Comparison of ENCODE assay signal across 8 cellular contexts in the genomic region with DNA sequence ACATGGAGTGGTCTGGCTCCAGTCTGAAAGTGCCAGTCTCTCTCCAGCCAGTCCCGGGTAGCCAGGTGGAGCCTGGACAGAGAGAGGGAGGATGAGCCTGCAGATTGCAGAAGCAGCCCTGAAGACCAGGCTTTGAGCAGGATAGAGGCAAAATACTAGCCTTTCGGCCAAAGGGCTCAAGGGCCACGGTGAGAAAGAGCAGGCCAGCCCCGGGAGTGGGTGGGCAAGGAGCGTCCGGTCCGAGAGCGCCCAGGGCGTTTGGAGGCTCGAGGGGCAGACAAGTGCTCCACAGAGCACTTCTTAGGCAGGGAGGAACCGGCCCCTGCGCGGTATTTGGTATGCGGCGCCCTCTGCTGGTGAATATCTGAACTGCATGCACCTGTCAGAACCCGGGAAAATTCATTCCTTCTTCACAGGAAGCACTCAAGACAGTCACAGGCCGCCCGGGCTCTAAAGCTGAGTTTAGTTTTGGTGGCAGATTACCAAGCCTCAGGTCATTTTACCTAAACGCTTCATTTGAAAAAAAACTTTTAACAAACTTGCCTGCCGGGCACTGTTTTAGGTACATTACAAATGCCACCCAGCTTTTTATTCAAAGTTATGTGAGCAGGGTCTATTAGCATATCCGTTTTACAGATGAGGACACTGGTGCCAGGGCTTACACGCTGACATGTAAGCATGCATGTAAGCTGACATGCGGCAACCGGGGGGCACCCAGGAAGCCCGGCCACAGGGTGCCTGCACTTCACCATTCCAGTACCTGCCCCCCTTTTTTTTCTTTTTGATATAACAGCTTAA. TPM values are rescaled to one million over a fixed set of nuclear protein-coding genes. Genes with fewer than 3 reads are reported as not detected.
DNase-seq lines count a peak whose midpoint lies in the region; ATAC-seq and TF ChIP-seq lines count a peak whose summit lies in the region.

No MANE protein-coding gene starts in this region.

- H3K4me3 ChIP-seq in colonic mucosa = no peak overlapping the region
- no peak overlapping the region for H3K4me3 ChIP-seq in lower leg skin (ENCODE audit: low read depth, poor library complexity, severe bottlenecking)

- H3K27me3 ChIP-seq in colonic mucosa = no peaks in the 10 kb centered on the region

- no peaks in the 10 kb centered on the region for H3K4me1 Mint-ChIP-seq in activated CD4-positive, alpha-beta T cell treated with anti-CD3 and anti-CD28 coated beads for 36 hours

- DNase-seq in NCI-H446 treated with DMSO at 0.1 percent for 48 hours (lab: John Stamatoyannopoulos, UW) (peak; percentile 20), colonic mucosa (peak; percentile 70), lower leg skin (ENCODE audit: low spot score in 2 of 2) (peak; percentile 32 to 92)
- peak; percentile 82 for DNase-seq in activated CD4-positive, alpha-beta T cell treated with anti-CD3 and anti-CD28 coated beads for 36 hours
- DNase-seq in stimulated activated CD8-positive, alpha-beta memory T cell treated with anti-CD3 and anti-CD28 coated beads, Interleukin-15, amount 100 ng/mL, for 1 hour (ENCODE audit: low read depth) = peak; percentile 46

- TF ChIP-seq CTCF in GM12872 (IDR thresholded peaks at IDR 0.05; ENCODE audit: insufficient read depth, low read depth, low read length) (peak; percentile 88), colonic mucosa (IDR thresholded peaks at IDR 0.05) (peak; percentile 92), lower leg skin (IDR thresholded peaks at IDR 0.05) (peak in 1 of 3 donors; percentile 78)

- H3K4me1 ChIP-seq in colonic mucosa = no peaks in the 10 kb centered on the region

- no peak overlapping the region for H3K9ac ChIP-seq in colonic mucosa (ENCODE audit: low read depth in 2 of 2, low read length in 2 of 2)

- ATAC-seq in HG03108 (IDR thresholded peaks at IDR 0.05; ENCODE audit: unreplicated experiment) (peak; percentile 47), HG02884 (IDR thresholded peaks at IDR 0.05; ENCODE audit: unreplicated experiment) (no peak)
- peak; percentile 61 for ATAC-seq in activated CD4-positive, alpha-beta T cell treated with anti-CD3 and anti-CD28 coated beads for 36 hours

- no peaks in the 10 kb centered on the region for H3K36me3 ChIP-seq in colonic mucosa

- H3K9me3 ChIP-seq in colonic mucosa = no peaks in the 10 kb centered on the region

- peaks cover 7% of the 10 kb centered on the region for H3K36me3 Mint-ChIP-seq in activated CD4-positive, alpha-beta T cell treated with anti-CD3 and anti-CD28 coated beads for 36 hours (ENCODE audit: low read depth)

- no peak overlapping the region for H3K27ac Mint-ChIP-seq in activated CD4-positive, alpha-beta T cell treated with anti-CD3 and anti-CD28 coated beads for 36 hours

- no peak overlapping the region for H3K27ac ChIP-seq in colonic mucosa

- 15 to 17% methylated on average over 25 of the region's 25 CpGs for WGBS in lower leg skin, 2 donors

- H3K27me3 Mint-ChIP-seq in activated CD4-positive, alpha-beta T cell treated with anti-CD3 and anti-CD28 coated beads for 36 hours = peaks cover 7% of the 10 kb centered on the region

- H3K9me3 Mint-ChIP-seq in activated CD4-positive, alpha-beta T cell treated with anti-CD3 and anti-CD28 coated beads for 36 hours (ENCODE audit: low read depth) = peaks cover 27% of the 10 kb centered on the region

- CTCF ChIA-PET in activated CD4-positive, alpha-beta T cell treated with anti-CD3 and anti-CD28 coated beads for 36 hours (lab: Charles Lee) = interaction anchor here (0.6 to 3.4 kb wide), 17 partner anchors 21 to 1506 kb away, joined by 3 to 13 read pairs (median 3); partner anchors contain the start of genes PSMC1 and TDP1

- no peak for TF ChIP-seq POLR2A in lower leg skin (IDR thresholded peaks at IDR 0.05)

- no peak overlapping the region for H3K4me3 Mint-ChIP-seq in activated CD4-positive, alpha-beta T cell treated with anti-CD3 and anti-CD28 coated beads for 36 hours

- POLR2A ChIA-PET in activated CD4-positive, alpha-beta T cell treated with anti-CD3 and anti-CD28 coated beads for 36 hours (lab: Charles Lee) = interaction anchor here (0.6 kb wide), 1 partner anchor 114 kb away, joined by 4 read pairs; no protein-coding TSS in a partner anchor

- intact Hi-C loops in activated CD4-positive, alpha-beta T cell treated with anti-CD3 and anti-CD28 coated beads for 36 hours (cut with DNase I, micrococcal nuclease) = loop anchor here (1.0 to 10.0 kb wide), 5 partner anchors 175 to 1208 kb away; no protein-coding TSS in a partner anchor
- intact Hi-C loops in colonic mucosa (cut with DNase I) (loop anchor here (2.0 to 10.0 kb wide), 2 partner anchors 263 to 291 kb away; no protein-coding TSS in a partner anchor), lower leg skin (cut with DNase I; ENCODE audit: low total_unique reads) (no loop called here)

RNA-seq across cellular contexts. Expression of gene PSMC1, which starts 21.0 kb away (rescaled TPM):
- total RNA-seq in activated CD4-positive, alpha-beta T cell treated with anti-CD3 and anti-CD28 coated beads for 36 hours = 100 to 1,000 TPM in 1 of 2 experiments, 10 to 100 TPM in 1; 77.3 to 127 TPM
- 10 to 100 TPM; 68.3 to 92.6 TPM for total RNA-seq in colonic mucosa
- total RNA-seq in lower leg skin = 100 to 1,000 TPM in 3 of 4 donors, 10 to 100 TPM in 1; 72.2 to 159 (median 109) TPM

Comparison
In these comparisons a context has a peak if more than half of its experiments do, and no peak if none do; other contexts are left out.
1. DNase-seq: peak in every context shown above with its lines; median percentile 82 in activated CD4-positive, alpha-beta T cell treated with anti-CD3 and anti-CD28 coated beads for 36 hours; 70 in colonic mucosa; 62 in lower leg skin; 46 in stimulated activated CD8-positive, alpha-beta memory T cell treated with anti-CD3 and anti-CD28 coated beads, Interleukin-15, amount 100 ng/mL, for 1 hour; 20 in NCI-H446 treated with DMSO at 0.1 percent for 48 hours.